ENCODE assay signal across 2 cellular contexts in the genomic region with DNA sequence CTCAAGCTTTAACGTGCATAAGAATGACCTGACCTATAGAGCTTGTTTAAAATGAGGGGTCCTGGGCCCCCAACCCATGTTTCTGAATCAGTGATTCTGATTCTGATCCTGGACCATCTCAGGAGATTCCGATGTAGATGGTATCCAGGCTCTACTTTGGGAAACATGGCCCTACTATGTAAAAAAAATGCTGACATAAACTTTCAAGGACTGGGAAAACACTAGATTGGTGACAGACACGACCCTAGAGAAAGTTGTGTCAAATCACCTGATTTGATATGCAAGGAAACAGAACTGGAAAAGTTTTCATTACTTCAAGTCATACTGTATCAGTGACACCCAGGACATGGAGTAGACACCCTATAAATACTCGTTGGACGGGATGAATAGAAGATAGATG.
TF ChIP-seq lines count a peak whose summit lies in the region.

No MANE protein-coding gene starts in this region.

TF ChIP-seq in GM23338, 12 proteins besides CTCF, POLR2A, EP300 and RAD21 (continues in another document):
- TF ChIP-seq, protein P1, sequence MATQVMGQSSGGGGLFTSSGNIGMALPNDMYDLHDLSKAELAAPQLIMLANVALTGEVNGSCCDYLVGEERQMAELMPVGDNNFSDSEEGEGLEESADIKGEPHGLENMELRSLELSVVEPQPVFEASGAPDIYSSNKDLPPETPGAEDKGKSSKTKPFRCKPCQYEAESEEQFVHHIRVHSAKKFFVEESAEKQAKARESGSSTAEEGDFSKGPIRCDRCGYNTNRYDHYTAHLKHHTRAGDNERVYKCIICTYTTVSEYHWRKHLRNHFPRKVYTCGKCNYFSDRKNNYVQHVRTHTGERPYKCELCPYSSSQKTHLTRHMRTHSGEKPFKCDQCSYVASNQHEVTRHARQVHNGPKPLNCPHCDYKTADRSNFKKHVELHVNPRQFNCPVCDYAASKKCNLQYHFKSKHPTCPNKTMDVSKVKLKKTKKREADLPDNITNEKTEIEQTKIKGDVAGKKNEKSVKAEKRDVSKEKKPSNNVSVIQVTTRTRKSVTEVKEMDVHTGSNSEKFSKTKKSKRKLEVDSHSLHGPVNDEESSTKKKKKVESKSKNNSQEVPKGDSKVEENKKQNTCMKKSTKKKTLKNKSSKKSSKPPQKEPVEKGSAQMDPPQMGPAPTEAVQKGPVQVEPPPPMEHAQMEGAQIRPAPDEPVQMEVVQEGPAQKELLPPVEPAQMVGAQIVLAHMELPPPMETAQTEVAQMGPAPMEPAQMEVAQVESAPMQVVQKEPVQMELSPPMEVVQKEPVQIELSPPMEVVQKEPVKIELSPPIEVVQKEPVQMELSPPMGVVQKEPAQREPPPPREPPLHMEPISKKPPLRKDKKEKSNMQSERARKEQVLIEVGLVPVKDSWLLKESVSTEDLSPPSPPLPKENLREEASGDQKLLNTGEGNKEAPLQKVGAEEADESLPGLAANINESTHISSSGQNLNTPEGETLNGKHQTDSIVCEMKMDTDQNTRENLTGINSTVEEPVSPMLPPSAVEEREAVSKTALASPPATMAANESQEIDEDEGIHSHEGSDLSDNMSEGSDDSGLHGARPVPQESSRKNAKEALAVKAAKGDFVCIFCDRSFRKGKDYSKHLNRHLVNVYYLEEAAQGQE (IDR thresholded peaks at IDR 0.05; ENCODE audit: unreplicated experiment): no peak
- no peak for TF ChIP-seq EZH2 (IDR thresholded peaks at IDR 0.05; ENCODE audit: low read depth, unreplicated experiment)
- no peak for TF ChIP-seq NANOG (IDR thresholded peaks at IDR 0.05; ENCODE audit: borderline replicate concordance)
- TF ChIP-seq STAT1 (IDR thresholded peaks at IDR 0.05; ENCODE audit: unreplicated experiment): no peak
- TF ChIP-seq, protein P2, sequence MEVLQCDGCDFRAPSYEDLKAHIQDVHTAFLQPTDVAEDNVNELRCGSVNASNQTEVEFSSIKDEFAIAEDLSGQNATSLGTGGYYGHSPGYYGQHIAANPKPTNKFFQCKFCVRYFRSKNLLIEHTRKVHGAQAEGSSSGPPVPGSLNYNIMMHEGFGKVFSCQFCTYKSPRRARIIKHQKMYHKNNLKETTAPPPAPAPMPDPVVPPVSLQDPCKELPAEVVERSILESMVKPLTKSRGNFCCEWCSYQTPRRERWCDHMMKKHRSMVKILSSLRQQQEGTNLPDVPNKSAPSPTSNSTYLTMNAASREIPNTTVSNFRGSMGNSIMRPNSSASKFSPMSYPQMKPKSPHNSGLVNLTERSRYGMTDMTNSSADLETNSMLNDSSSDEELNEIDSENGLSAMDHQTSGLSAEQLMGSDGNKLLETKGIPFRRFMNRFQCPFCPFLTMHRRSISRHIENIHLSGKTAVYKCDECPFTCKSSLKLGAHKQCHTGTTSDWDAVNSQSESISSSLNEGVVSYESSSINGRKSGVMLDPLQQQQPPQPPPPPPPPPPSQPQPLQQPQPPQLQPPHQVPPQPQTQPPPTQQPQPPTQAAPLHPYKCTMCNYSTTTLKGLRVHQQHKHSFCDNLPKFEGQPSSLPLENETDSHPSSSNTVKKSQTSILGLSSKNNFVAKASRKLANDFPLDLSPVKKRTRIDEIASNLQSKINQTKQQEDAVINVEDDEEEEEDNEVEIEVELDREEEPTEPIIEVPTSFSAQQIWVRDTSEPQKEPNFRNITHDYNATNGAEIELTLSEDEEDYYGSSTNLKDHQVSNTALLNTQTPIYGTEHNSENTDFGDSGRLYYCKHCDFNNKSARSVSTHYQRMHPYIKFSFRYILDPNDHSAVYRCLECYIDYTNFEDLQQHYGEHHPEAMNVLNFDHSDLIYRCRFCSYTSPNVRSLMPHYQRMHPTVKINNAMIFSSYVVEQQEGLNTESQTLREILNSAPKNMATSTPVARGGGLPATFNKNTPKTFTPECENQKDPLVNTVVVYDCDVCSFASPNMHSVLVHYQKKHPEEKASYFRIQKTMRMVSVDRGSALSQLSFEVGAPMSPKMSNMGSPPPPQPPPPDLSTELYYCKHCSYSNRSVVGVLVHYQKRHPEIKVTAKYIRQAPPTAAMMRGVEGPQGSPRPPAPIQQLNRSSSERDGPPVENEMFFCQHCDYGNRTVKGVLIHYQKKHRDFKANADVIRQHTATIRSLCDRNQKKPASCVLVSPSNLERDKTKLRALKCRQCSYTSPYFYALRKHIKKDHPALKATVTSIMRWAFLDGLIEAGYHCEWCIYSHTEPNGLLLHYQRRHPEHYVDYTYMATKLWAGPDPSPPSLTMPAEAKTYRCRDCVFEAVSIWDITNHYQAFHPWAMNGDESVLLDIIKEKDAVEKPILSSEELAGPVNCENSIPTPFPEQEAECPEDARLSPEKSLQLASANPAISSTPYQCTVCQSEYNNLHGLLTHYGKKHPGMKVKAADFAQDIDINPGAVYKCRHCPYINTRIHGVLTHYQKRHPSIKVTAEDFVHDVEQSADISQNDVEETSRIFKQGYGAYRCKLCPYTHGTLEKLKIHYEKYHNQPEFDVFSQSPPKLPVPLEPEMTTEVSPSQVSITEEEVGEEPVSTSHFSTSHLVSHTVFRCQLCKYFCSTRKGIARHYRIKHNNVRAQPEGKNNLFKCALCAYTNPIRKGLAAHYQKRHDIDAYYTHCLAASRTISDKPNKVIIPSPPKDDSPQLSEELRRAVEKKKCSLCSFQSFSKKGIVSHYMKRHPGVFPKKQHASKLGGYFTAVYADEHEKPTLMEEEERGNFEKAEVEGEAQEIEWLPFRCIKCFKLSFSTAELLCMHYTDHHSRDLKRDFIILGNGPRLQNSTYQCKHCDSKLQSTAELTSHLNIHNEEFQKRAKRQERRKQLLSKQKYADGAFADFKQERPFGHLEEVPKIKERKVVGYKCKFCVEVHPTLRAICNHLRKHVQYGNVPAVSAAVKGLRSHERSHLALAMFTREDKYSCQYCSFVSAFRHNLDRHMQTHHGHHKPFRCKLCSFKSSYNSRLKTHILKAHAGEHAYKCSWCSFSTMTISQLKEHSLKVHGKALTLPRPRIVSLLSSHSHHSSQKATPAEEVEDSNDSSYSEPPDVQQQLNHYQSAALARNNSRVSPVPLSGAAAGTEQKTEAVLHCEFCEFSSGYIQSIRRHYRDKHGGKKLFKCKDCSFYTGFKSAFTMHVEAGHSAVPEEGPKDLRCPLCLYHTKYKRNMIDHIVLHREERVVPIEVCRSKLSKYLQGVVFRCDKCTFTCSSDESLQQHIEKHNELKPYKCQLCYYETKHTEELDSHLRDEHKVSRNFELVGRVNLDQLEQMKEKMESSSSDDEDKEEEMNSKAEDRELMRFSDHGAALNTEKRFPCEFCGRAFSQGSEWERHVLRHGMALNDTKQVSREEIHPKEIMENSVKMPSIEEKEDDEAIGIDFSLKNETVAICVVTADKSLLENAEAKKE (CRISPR knock-in tag; IDR thresholded peaks at IDR 0.05): no peak
- no peak for TF ChIP-seq ZNF331 (CRISPR knock-in tag; IDR thresholded peaks at IDR 0.05; ENCODE audit: low read depth)
- TF ChIP-seq CREB1 (CRISPR knock-in tag; IDR thresholded peaks at IDR 0.05; ENCODE audit: low read depth): no peak
- no peak for TF ChIP-seq POLR2AphosphoS5 (IDR thresholded peaks at IDR 0.05; ENCODE audit: low read depth)
- no peak for TF ChIP-seq JUNB (IDR thresholded peaks at IDR 0.05; ENCODE audit: unreplicated experiment)
- TF ChIP-seq ZNF114 (CRISPR knock-in tag; IDR thresholded peaks at IDR 0.05): no peak

TF ChIP-seq in WTC11, 78 proteins besides CTCF, POLR2A, EP300 and RAD21 (continued from another document):
- TF ChIP-seq, protein P3, sequence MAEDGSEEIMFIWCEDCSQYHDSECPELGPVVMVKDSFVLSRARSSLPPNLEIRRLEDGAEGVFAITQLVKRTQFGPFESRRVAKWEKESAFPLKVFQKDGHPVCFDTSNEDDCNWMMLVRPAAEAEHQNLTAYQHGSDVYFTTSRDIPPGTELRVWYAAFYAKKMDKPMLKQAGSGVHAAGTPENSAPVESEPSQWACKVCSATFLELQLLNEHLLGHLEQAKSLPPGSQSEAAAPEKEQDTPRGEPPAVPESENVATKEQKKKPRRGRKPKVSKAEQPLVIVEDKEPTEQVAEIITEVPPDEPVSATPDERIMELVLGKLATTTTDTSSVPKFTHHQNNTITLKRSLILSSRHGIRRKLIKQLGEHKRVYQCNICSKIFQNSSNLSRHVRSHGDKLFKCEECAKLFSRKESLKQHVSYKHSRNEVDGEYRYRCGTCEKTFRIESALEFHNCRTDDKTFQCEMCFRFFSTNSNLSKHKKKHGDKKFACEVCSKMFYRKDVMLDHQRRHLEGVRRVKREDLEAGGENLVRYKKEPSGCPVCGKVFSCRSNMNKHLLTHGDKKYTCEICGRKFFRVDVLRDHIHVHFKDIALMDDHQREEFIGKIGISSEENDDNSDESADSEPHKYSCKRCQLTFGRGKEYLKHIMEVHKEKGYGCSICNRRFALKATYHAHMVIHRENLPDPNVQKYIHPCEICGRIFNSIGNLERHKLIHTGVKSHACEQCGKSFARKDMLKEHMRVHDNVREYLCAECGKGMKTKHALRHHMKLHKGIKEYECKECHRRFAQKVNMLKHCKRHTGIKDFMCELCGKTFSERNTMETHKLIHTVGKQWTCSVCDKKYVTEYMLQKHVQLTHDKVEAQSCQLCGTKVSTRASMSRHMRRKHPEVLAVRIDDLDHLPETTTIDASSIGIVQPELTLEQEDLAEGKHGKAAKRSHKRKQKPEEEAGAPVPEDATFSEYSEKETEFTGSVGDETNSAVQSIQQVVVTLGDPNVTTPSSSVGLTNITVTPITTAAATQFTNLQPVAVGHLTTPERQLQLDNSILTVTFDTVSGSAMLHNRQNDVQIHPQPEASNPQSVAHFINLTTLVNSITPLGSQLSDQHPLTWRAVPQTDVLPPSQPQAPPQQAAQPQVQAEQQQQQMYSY (CRISPR knock-in tag; IDR thresholded peaks at IDR 0.05): no peak
